Comparison of ENCODE assay signal across 15 cellular contexts in the genomic region with DNA sequence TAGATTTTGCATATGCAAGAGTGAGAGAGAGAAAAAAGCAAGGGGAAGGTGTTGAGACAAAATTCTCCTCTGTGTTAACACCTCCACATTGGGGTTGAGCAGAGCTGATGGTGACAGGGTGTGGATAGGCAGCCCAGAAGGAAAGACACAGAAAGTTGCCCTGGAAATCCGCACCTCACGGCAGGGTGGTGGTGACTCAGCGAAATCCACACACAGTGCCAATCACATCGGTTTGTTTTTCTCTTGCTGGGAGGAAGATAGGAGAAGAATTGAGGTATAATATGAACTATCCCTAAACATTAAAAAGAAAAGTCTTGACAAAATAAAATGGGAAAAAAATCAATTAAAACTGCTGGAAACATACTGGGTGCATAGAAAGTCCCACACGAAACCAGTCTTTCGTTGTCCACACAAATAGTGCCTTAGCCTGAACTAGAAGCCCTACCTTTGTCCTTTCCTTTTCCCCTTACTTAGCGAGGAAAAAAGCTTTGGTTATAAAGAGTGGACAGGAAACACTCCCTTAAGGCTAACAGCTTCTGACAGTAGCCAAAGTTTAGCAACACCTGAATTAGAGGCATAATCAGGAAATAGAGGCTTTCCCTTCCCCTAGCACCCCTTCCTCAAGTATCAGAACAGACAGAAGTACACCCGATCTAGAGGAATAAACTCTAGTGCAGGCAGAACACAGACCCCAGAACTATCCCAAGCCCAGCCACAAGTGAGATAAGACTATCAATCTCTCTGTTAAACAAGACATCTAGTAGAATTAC. TPM values are rescaled to one million over a fixed set of nuclear protein-coding genes. Genes with fewer than 3 reads are reported as not detected.
DNase-seq lines count a peak whose midpoint lies in the region; ATAC-seq, FAIRE-seq and TF ChIP-seq lines count a peak whose summit lies in the region.
"Had no signal": no experiment of that assay in that cellular context is flagged by ENCODE, and none has a peak within 500 bp of the region (broad histone marks: within the 10 kb centered on the region; RNA-seq: fewer than 3 reads in every experiment).

No MANE protein-coding gene starts in this region.

- 0 out of 2 replicates have a peak overlapping the region, but pooled peaks have one; percentile 36 for H2BK20ac ChIP-seq in H1 (ENCODE audit: low read length)

- H3K36me3 ChIP-seq in MG63 (no peaks in the 10 kb centered on the region), H1 (ENCODE audit: control insufficient read depth in 2 of 4, insufficient read depth in 4 of 4, low read length in 3 of 4) (no peaks in the 10 kb centered on the region), SJCRH30 (no peaks in the 10 kb centered on the region)
- H3K36me3 ChIP-seq: right lobe of liver had no signal

- H4K20me1 ChIP-seq in H1 (replicated peaks in 1 of 2; ENCODE audit: control insufficient read depth in 1 of 2, insufficient read depth in 2 of 2, low read length in 2 of 2): no peaks in the 10 kb centered on the region

- no peak overlapping the region for H2AK5ac ChIP-seq in H1 (ENCODE audit: low read depth, low read length)

- H2BK12ac ChIP-seq in H1 (ENCODE audit: low read depth, low read length): 0 out of 2 replicates have a peak overlapping the region, but pooled peaks have one; percentile 6

- H4K8ac ChIP-seq in H1 (ENCODE audit: extremely low read depth, insufficient read depth, low read length): no peak overlapping the region

- FAIRE-seq in H1 (lab: Jason Lieb, UNC): peak; percentile 42
- FAIRE-seq: islet of Langerhans had no signal

- peak overlapping the region; percentile 1; the same call in 1 of the 2 replicates for H2BK5ac ChIP-seq in H1 (ENCODE audit: low read depth, low read length)

- no peak for TF ChIP-seq RAD21 in H1 (IDR thresholded peaks at IDR 0.05 in 1 of 2, conservative IDR thresholded peaks at IDR 0.05 in 1 of 2; ENCODE audit: low read depth in 2 of 2, low read length in 2 of 2)

- no peak overlapping the region for H3K56ac ChIP-seq in H1 (replicated peaks; ENCODE audit: insufficient read length, low read depth, low read length)

- H3K14ac ChIP-seq in H1 (ENCODE audit: insufficient read length): no peak overlapping the region

- no peak overlapping the region; a peak in 1 of 4 replicates for H3K4me2 ChIP-seq in H1 (ENCODE audit: insufficient read depth in 1 of 2, low read depth in 2 of 2, low read length in 2 of 2)

- H4K91ac ChIP-seq in H1 (replicated peaks; ENCODE audit: insufficient read length, low read length): no peak overlapping the region

- 0 out of 2 replicates have a peak overlapping the region, but pooled peaks have one; percentile 51 for H2BK15ac ChIP-seq in H1 (ENCODE audit: low read length)

- POLR2A ChIA-PET in H1 (lab: Charles Lee; ENCODE audit: partially characterized antibody): interaction anchor here (0.6 kb wide), 1 partner anchor 104 kb away, joined by 3 read pairs; no protein-coding TSS in a partner anchor

- ATAC-seq in HG02610 (IDR thresholded peaks at IDR 0.05; ENCODE audit: unreplicated experiment) (no peak), GM21526 (IDR thresholded peaks at IDR 0.05; ENCODE audit: low FRiP score, unreplicated experiment) (no peak)
- ATAC-seq: stimulated activated naive B cell treated with anti-CD40 and anti-IgM and Interleukin-4, amounts not matched to agents 10 μg/mL and 1 μg/mL and 100 μg/mL, for 72 hours had no signal

- H3K4ac ChIP-seq in H1 (replicated peaks; ENCODE audit: insufficient read length, low read depth, low read length): no peak overlapping the region

- H3K79me1 ChIP-seq in H1 (ENCODE audit: low read depth, low read length): no peaks in the 10 kb centered on the region

- H3K9me3 ChIP-seq in MG63 (no peaks in the 10 kb centered on the region), H1 (ENCODE audit: insufficient read depth in 2 of 2, low read depth in 1 of 2, low read length in 1 of 2) (no peaks in the 10 kb centered on the region), SJCRH30 (replicated peaks) (no peaks in the 10 kb centered on the region)
- H3K9me3 ChIP-seq: right lobe of liver had no signal

- TF ChIP-seq CTCF in H1 (IDR thresholded peaks at IDR 0.05; ENCODE audit: control extremely low read depth in 1 of 3, insufficient read depth in 1 of 3, low read depth in 1 of 3, low read length in 3 of 3): no peak

- CTCF ChIA-PET in H1 (lab: Charles Lee; ENCODE audit: partially characterized antibody): no interaction called here

- no peak overlapping the region for H3K23ac ChIP-seq in H1 (ENCODE audit: insufficient read length)

- WGBS in H1 (ENCODE audit: extremely low coverage in 1 of 2, insufficient coverage in 1 of 2, insufficient read length in 1 of 2, insufficient replicate concordance in 2 of 2, low coverage in 1 of 2, low lambda C conversion rate in 2 of 2, missing lambda C conversion rate in 1 of 2), 2 experiments: 60% methylated on average over 8 of the region's 8 CpGs; no CpG with 5 or more reads in 1 of the 2 experiments

- H3K9ac ChIP-seq in H1 (replicated peaks in 1 of 4; ENCODE audit: extremely low read depth in 1 of 4, low read depth in 3 of 4, low read length in 3 of 4): no peak overlapping the region

- TF ChIP-seq EP300 in H1 (IDR thresholded peaks at IDR 0.05; ENCODE audit: borderline replicate concordance in 1 of 2, low read depth in 2 of 2, low read length in 2 of 2): no peak

- H3K4me3 ChIP-seq in MG63 (no peak overlapping the region), H1 (ENCODE audit: extremely low read depth in 1 of 4, insufficient read depth in 2 of 4, low read depth in 3 of 4, low read length in 4 of 4) (no peak overlapping the region; a peak in 1 of 8 replicates), SJCRH30 (no peak overlapping the region)
- H3K4me3 ChIP-seq: right lobe of liver had no signal

- no peaks in the 10 kb centered on the region for H3K23me2 ChIP-seq in H1 (ENCODE audit: low read depth, low read length)

- H3K27ac ChIP-seq in H1 (ENCODE audit: low read depth, low read length) (no peak overlapping the region), SJCRH30 (no peak overlapping the region)
- H3K27ac ChIP-seq: right lobe of liver had no signal

- no peak overlapping the region; the same call in 1 of the 2 replicates for H3K18ac ChIP-seq in H1 (ENCODE audit: extremely low read depth, low read length)

- H4K5ac ChIP-seq in H1 (ENCODE audit: insufficient read length, low read depth, low read length): no peak overlapping the region

- H3K27me3 ChIP-seq in MG63 (no peaks in the 10 kb centered on the region), H1 (replicated peaks in 1 of 4; ENCODE audit: control insufficient read depth in 3 of 4, extremely low read depth in 1 of 4, insufficient read depth in 3 of 4, low read length in 3 of 4) (no peaks in the 10 kb centered on the region), SJCRH30 (no peaks in the 10 kb centered on the region)
- H3K27me3 ChIP-seq: right lobe of liver had no signal

- peak overlapping the region; percentile 98 for H2AFZ ChIP-seq in H1 (ENCODE audit: low read length)

- H3K79me2 ChIP-seq in H1 (ENCODE audit: control insufficient read depth in 1 of 2, insufficient read depth in 2 of 2, low read length in 2 of 2): no peaks in the 10 kb centered on the region

- H3K4me1 ChIP-seq in H1 (replicated peaks in 1 of 4; ENCODE audit: control insufficient read depth in 3 of 4, insufficient read depth in 4 of 4, low read length in 3 of 4): peaks cover 4 to 10% (median 7%) of the 10 kb centered on the region in 4 experiments; a peak in 6 of 7 replicates
- H3K4me1 ChIP-seq in SJCRH30: no peaks in the 10 kb centered on the region
- H3K4me1 ChIP-seq: right lobe of liver had no signal

- TF ChIP-seq POLR2A in H1 (IDR thresholded peaks at IDR 0.05; ENCODE audit: control extremely low read depth in 1 of 2, low read depth in 2 of 2, low read length in 2 of 2): no peak

- no peak overlapping the region for H2BK120ac ChIP-seq in H1 (replicated peaks; ENCODE audit: low read depth, low read length)

- DNase-seq in Daoy (ENCODE audit: low read depth) (peak; percentile 30), MG63 (peak; percentile 1), H1 (ENCODE audit: low read depth in 1 of 2, low spot score in 2 of 2) (peak in 1 of 2 experiments; percentile 10), lung microvascular endothelial cell (ENCODE audit: low read depth in 2 of 2) (peak; percentile 4 to 40), NCI-H2227 treated with DMSO at 0.1 percent for 48 hours (lab: John Stamatoyannopoulos, UW) (no peak), SJCRH30 (no peak)
- DNase-seq: activated CD4-positive, CD25-positive, alpha-beta regulatory T cell; activated CD8-positive, alpha-beta memory T cell treated with anti-CD3 and anti-CD28 coated beads, Interleukin-2, amount 50 U/mL, for 4 hours; AML-193; naive B cell; stimulated activated naive B cell treated with anti-CD40 and anti-IgM and Interleukin-4, amounts not matched to agents 10 μg/mL and 1 μg/mL and 100 μg/mL, for 72 hours had no signal

TF ChIP-seq in H1, 55 proteins besides CTCF, POLR2A, EP300 and RAD21:
- TF ChIP-seq SP1 (IDR thresholded peaks at IDR 0.05; ENCODE audit: low read depth, low read length): no peak
- peak; percentile 96 for TF ChIP-seq MAFK (IDR thresholded peaks at IDR 0.05; ENCODE audit: low read depth, low read length)
- TF ChIP-seq MAX (IDR thresholded peaks at IDR 0.05): no peak
- no peak for TF ChIP-seq SP2 (IDR thresholded peaks at IDR 0.05; ENCODE audit: low read length)
- TF ChIP-seq BACH1 (IDR thresholded peaks at IDR 0.05; ENCODE audit: low read length): peak; percentile 99

RNA-seq across cellular contexts. Expression of gene DNAJC1, which starts 39.2 kb away (rescaled TPM):
- 29.9 and 35.0 TPM in 2 replicates for total RNA-seq in Daoy (2014; rRNA removed; shearing (Covaris generic))
- 15.4 and 19.2 TPM in 2 replicates for total RNA-seq in MG63 (2014; rRNA removed; shearing (Covaris generic); ENCODE audit: low replicate concordance)
- total RNA-seq in H1 (2021; fragmentation: NEBNext Ultra II Directional; extraction: Animal tissue kit (Norgen Biotek cat#: 25700)): 14.8 and 15.6 TPM in 2 replicates
- 6.8 and 8.3 TPM in 2 replicates for polyA plus RNA-seq in H1 (2011; rRNA removed)
- polyA plus RNA-seq in H1 (2011; cell fraction: cytosol; rRNA removed): 10.3 TPM
- 22.7 TPM for polyA plus RNA-seq in H1 (2011; cell fraction: nucleus; rRNA removed)
- polyA plus RNA-seq in H1 (2012, experiment 1 of 2): 10.6 to 13.4 TPM (median 12.2 TPM) in 4 replicates
- polyA plus RNA-seq in H1 (2012, experiment 2 of 2): 4.5 TPM
- 41.8 TPM for polyA plus RNA-seq in H1 (2013, experiment 1 of 2)
- polyA plus RNA-seq in H1 (2013, experiment 2 of 2): 42.0 TPM
- 5.1 and 7.5 TPM in 2 replicates for polyA minus RNA-seq in H1 (2011; rRNA and poly(A)+ RNA removed)
- polyA minus RNA-seq in H1 (2011; cell fraction: cytosol; rRNA and poly(A)+ RNA removed): 8.6 TPM
- 17.3 TPM for polyA minus RNA-seq in H1 (2011; cell fraction: nucleus; rRNA and poly(A)+ RNA removed)
- 23.5 and 33.7 TPM in 2 replicates for total RNA-seq in lung microvascular endothelial cell
- 11.4 and 12.0 TPM in 2 replicates for total RNA-seq in SJCRH30 (2014; rRNA removed; shearing (Covaris generic))

Comparison
In these comparisons a context has a peak if more than half of its experiments do, and no peak if none do; other contexts are left out.
1. DNase-seq: peak in Daoy (single experiment), MG63 (single experiment) and lung microvascular endothelial cell (2 of 2); none in NCI-H2227 treated with DMSO at 0.1 percent for 48 hours (single experiment) and SJCRH30 (0 of 2).